1 cellular context compared by ENCODE assay signal in the genomic region with DNA sequence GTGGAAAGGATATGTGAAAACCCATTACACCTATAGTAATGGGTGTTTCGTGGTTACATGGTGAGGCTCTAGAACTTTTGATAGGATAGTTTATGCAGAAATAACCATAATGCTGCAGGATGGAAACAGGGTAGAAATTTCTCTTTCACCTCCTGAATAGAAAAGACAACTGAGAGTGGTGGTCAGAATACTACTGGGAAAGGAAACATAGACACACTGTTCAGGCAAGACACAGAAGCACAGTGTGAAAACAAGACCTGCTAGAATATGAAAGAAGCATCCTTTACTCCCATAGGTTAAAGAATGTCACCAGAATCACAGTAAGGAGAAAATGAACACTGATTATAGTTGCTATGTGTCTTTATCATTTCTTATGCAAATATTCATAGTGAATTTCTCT.
TF ChIP-seq lines count a peak whose summit lies in the region.

No MANE protein-coding gene starts in this region.

TF ChIP-seq in WTC11, 78 proteins besides CTCF, POLR2A, EP300 and RAD21 (continued from another document):
- TF ChIP-seq, protein P1, sequence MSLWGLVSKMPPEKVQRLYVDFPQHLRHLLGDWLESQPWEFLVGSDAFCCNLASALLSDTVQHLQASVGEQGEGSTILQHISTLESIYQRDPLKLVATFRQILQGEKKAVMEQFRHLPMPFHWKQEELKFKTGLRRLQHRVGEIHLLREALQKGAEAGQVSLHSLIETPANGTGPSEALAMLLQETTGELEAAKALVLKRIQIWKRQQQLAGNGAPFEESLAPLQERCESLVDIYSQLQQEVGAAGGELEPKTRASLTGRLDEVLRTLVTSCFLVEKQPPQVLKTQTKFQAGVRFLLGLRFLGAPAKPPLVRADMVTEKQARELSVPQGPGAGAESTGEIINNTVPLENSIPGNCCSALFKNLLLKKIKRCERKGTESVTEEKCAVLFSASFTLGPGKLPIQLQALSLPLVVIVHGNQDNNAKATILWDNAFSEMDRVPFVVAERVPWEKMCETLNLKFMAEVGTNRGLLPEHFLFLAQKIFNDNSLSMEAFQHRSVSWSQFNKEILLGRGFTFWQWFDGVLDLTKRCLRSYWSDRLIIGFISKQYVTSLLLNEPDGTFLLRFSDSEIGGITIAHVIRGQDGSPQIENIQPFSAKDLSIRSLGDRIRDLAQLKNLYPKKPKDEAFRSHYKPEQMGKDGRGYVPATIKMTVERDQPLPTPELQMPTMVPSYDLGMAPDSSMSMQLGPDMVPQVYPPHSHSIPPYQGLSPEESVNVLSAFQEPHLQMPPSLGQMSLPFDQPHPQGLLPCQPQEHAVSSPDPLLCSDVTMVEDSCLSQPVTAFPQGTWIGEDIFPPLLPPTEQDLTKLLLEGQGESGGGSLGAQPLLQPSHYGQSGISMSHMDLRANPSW (CRISPR knock-in tag; conservative IDR thresholded peaks at IDR 0.05; ENCODE audit: low read depth), result no peak
